24 cellular contexts compared by ENCODE assay signal in genomic region chr3:23425410-23425809, GRCh38.
"Had no signal": no experiment of that assay in that cellular context is flagged by ENCODE, and none has a peak within 500 bp of the region (broad histone marks: within the 10 kb centered on the region; RNA-seq: fewer than 3 reads in every experiment).

No MANE protein-coding gene starts in this region.

- H3K9me3 Mint-ChIP-seq: dendritic cell treated with granulocyte-macrophage colony-stimulating factor and Interleukin-4, amounts not matched to agents 40 ng/mL and 50 ng/mL, for 4 days; effector memory CD8-positive, alpha-beta T cell; endodermal cell had no signal

- H3K27me3 ChIP-seq: colonic mucosa, esophagus squamous epithelium, gastrocnemius medialis, heart left ventricle, hepatocyte, left lung had no signal

- H3K9me3 ChIP-seq: colonic mucosa, esophagus squamous epithelium, gastrocnemius medialis, left lung, lower lobe of right lung had no signal

- H3K4me1 ChIP-seq: colonic mucosa had no signal

- H3K4me3 ChIP-seq: colonic mucosa, esophagus squamous epithelium, gastrocnemius medialis, heart left ventricle, hepatocyte, left lung, lower lobe of right lung had no signal

- ATAC-seq: effector memory CD8-positive, alpha-beta T cell; esophagus mucosa; gastrocnemius medialis; heart left ventricle; left cardiac atrium; left lung; left ventricle myocardium superior; lower lobe of right lung; naive thymus-derived CD8-positive, alpha-beta T cell had no signal

- H3K4me1 Mint-ChIP-seq: endodermal cell had no signal

- H3K36me3 ChIP-seq: colonic mucosa, esophagus squamous epithelium, gastrocnemius medialis, heart left ventricle, left lung, lower lobe of right lung had no signal

- DNase-seq: colonic mucosa; cortex of kidney; effector CD8-positive, alpha-beta T cell; effector memory CD8-positive, alpha-beta T cell; endodermal cell; erythroblast; esophagus squamous epithelium; foreskin fibroblast; foreskin melanocyte; gastrocnemius medialis; heart left ventricle; hypothalamus; left cardiac atrium; left lung; left ventricle myocardium superior; lower lobe of right lung; mesendoderm; midbrain; naive B cell; naive thymus-derived CD8-positive, alpha-beta T cell had no signal

- H3K27ac Mint-ChIP-seq: dendritic cell treated with granulocyte-macrophage colony-stimulating factor and Interleukin-4, amounts not matched to agents 40 ng/mL and 50 ng/mL, for 4 days; effector memory CD8-positive, alpha-beta T cell; endodermal cell; naive thymus-derived CD8-positive, alpha-beta T cell had no signal

- H3K4me3 Mint-ChIP-seq: dendritic cell treated with granulocyte-macrophage colony-stimulating factor and Interleukin-4, amounts not matched to agents 40 ng/mL and 50 ng/mL, for 4 days; effector memory CD8-positive, alpha-beta T cell; endodermal cell; naive B cell; naive thymus-derived CD8-positive, alpha-beta T cell had no signal

- H3K4me2 ChIP-seq: hepatocyte had no signal

- H2AFZ ChIP-seq: hepatocyte had no signal

- H3K27me3 Mint-ChIP-seq: dendritic cell treated with granulocyte-macrophage colony-stimulating factor and Interleukin-4, amounts not matched to agents 40 ng/mL and 50 ng/mL, for 4 days; effector memory CD8-positive, alpha-beta T cell; naive B cell; naive thymus-derived CD8-positive, alpha-beta T cell had no signal

- H3K27ac ChIP-seq: colonic mucosa, epithelial cell of prostate, esophagus squamous epithelium, gastrocnemius medialis, heart left ventricle, hepatocyte, left lung, lower lobe of right lung had no signal
